In genomic region chr19:43759515-43759914, GRCh38 we compare ENCODE assay signal across 9 cellular contexts. TPM values are rescaled to one million over a fixed set of nuclear protein-coding genes. Genes with fewer than 3 reads are reported as not detected.
A peak's percentile ranks its signal among the peaks of the same experiment; 100 is the strongest.
DNase-seq lines count a peak whose midpoint lies in the region; FAIRE-seq and TF ChIP-seq lines count a peak whose summit lies in the region.
"Had no signal": no experiment of that assay in that cellular context is flagged by ENCODE, and none has a peak within 500 bp of the region (broad histone marks: within the 10 kb centered on the region; RNA-seq: fewer than 3 reads in every experiment).

No MANE protein-coding gene starts in this region.

- no peaks in the 10 kb centered on the region for H3K9me2 ChIP-seq in SK-N-SH

- POLR2A ChIA-PET in SK-N-SH (lab: Yijun Ruan, JAX): no interaction called here

- no peaks in the 10 kb centered on the region for H3K36me3 Mint-ChIP-seq in endothelial cell (ENCODE audit: low read depth, unreplicated experiment)

- H3K27me3 Mint-ChIP-seq in endothelial cell (ENCODE audit: unreplicated experiment): peaks cover 11% of the 10 kb centered on the region

- no peaks in the 10 kb centered on the region for H3K9me3 Mint-ChIP-seq in endothelial cell (ENCODE audit: unreplicated experiment)

- peaks cover 51% of the 10 kb centered on the region for H3F3A ChIP-seq in SK-N-SH (replicated peaks; ENCODE audit: insufficient read depth)

- no peak overlapping the region for H3K4me3 Mint-ChIP-seq in endothelial cell (ENCODE audit: unreplicated experiment)

- TF ChIP-seq CTCF in SK-N-SH (IDR thresholded peaks at IDR 0.05) (peak; percentile 61), endothelial cell (IDR thresholded peaks at IDR 0.05; ENCODE audit: unreplicated experiment) (no peak), kidney (IDR thresholded peaks at IDR 0.05; ENCODE audit: borderline replicate concordance, extremely low read depth, insufficient read depth) (no peak)

- peak; percentile 43 for DNase-seq in AG08395 (ENCODE audit: low spot score)
- DNase-seq in GM18507 (ENCODE audit: extremely low spot score, insufficient read length, low read depth): no peak
- no peak for DNase-seq in SK-N-SH
- peak; percentile 60 for DNase-seq in fibroblast of peridontal ligament (ENCODE audit: extremely low read depth)
- DNase-seq in nucleus accumbens (lab: John Stamatoyannopoulos, UW): no peak
- no peak for DNase-seq in endothelial cell (ENCODE audit: low spot score)
- DNase-seq in kidney: no peak
- DNase-seq in HUDEP-2 (lab: John Stamatoyannopoulos, UW; ENCODE audit: unreplicated experiment in 76 of 76): no peak
- DNase-seq: sigmoid colon had no signal

- WGBS in SK-N-SH (ENCODE audit: low lambda C conversion rate): 54% methylated on average over 5 of the region's 5 CpGs

- no peak overlapping the region for H3K27ac Mint-ChIP-seq in endothelial cell (ENCODE audit: unreplicated experiment)

- peaks cover 5% of the 10 kb centered on the region; the same call in 1 of the 2 replicates for H3K79me2 ChIP-seq in SK-N-SH (ENCODE audit: insufficient read depth)

- CTCF ChIA-PET in SK-N-SH (lab: Yijun Ruan, JAX): interaction anchor here (1.0 to 2.6 kb wide), 4 partner anchors 10 to 25 kb away, joined by 3 to 14 read pairs (median 6); no protein-coding TSS in a partner anchor

- H3K9me3 ChIP-seq in SK-N-SH: no peaks in the 10 kb centered on the region
- no peaks in the 10 kb centered on the region for H3K9me3 ChIP-seq in kidney (ENCODE audit: control insufficient read depth in 1 of 2, low read length in 2 of 2)
- H3K9me3 ChIP-seq: sigmoid colon had no signal

- H3K4me1 ChIP-seq in SK-N-SH (ENCODE audit: control insufficient read depth in 1 of 2, insufficient read depth in 2 of 2, low read depth in 1 of 2, low read length in 1 of 2): peaks cover 0 to 44% of the 10 kb centered on the region in 2 experiments; a peak in 3 of 4 replicates
- H3K4me1 ChIP-seq in kidney (ENCODE audit: control insufficient read depth in 1 of 2, insufficient read depth in 1 of 2, low read depth in 1 of 2, low read length in 2 of 2): peaks cover 0 to 3% of the 10 kb centered on the region in 2 donors

- H3K27ac ChIP-seq in SK-N-SH (ENCODE audit: low read depth in 2 of 2, low read length in 1 of 2) (peak overlapping the region; percentile 50 to 60; a peak in 3 of 4 replicates), kidney (ENCODE audit: low read depth in 2 of 2, low read length in 2 of 2) (no peak overlapping the region)
- H3K27ac ChIP-seq: sigmoid colon had no signal

- H3K4me2 ChIP-seq in SK-N-SH: no peak overlapping the region

- H3K4me1 Mint-ChIP-seq in endothelial cell (ENCODE audit: unreplicated experiment): peaks cover 13% of the 10 kb centered on the region

- FAIRE-seq in GM18507 (lab: Jason Lieb, UNC) (peak; percentile 55), kidney (lab: Jason Lieb, UNC) (no peak)

- intact Hi-C loops in kidney (cut with DNase I): no loop called here

- H3K9ac ChIP-seq in SK-N-SH (no peak overlapping the region), kidney (ENCODE audit: low read length in 2 of 2) (no peak overlapping the region)

- no peaks in the 10 kb centered on the region for H4K20me1 ChIP-seq in SK-N-SH (ENCODE audit: insufficient read depth)

- H3K36me3 ChIP-seq in SK-N-SH (replicated peaks in 1 of 2; ENCODE audit: control insufficient read depth in 1 of 2, insufficient read depth in 2 of 2, low read length in 1 of 2) (no peaks in the 10 kb centered on the region), kidney (ENCODE audit: control insufficient read depth in 1 of 2, insufficient read depth in 2 of 2, low read length in 2 of 2) (no peaks in the 10 kb centered on the region)
- H3K36me3 ChIP-seq: sigmoid colon had no signal

- H2AFZ ChIP-seq in SK-N-SH (ENCODE audit: low read depth): no peak overlapping the region

- H3K27me3 ChIP-seq in SK-N-SH (ENCODE audit: insufficient read depth): no peaks in the 10 kb centered on the region
- H3K27me3 ChIP-seq: sigmoid colon had no signal

- H3K4me3 ChIP-seq in SK-N-SH (ENCODE audit: low read depth in 2 of 2, low read length in 1 of 2) (no peak overlapping the region), kidney (ENCODE audit: low read length in 2 of 2) (no peak overlapping the region)
- H3K4me3 ChIP-seq: sigmoid colon had no signal

- no peak for TF ChIP-seq EP300 in SK-N-SH (IDR thresholded peaks at IDR 0.05; ENCODE audit: borderline replicate concordance in 1 of 2, low read depth in 1 of 2, low read length in 1 of 2)

- no peak for TF ChIP-seq RAD21 in SK-N-SH (IDR thresholded peaks at IDR 0.05; ENCODE audit: low read length)

TF ChIP-seq in SK-N-SH, 30 proteins besides CTCF, POLR2A, EP300 and RAD21:
- TF ChIP-seq GATA2 (CRISPR knock-in tag; IDR thresholded peaks at IDR 0.05) (no peak), NFIC (IDR thresholded peaks at IDR 0.05; ENCODE audit: borderline replicate concordance) (peak; percentile 27; the same call in 1 of the 2 replicates), FOSL2 (IDR thresholded peaks at IDR 0.05; ENCODE audit: borderline replicate concordance, low read depth) (peak; percentile 25; the same call in 1 of the 2 replicates), USF1 (IDR thresholded peaks at IDR 0.05; ENCODE audit: borderline replicate concordance, low read depth) (no peak), USF2 (IDR thresholded peaks at IDR 0.05; ENCODE audit: borderline replicate concordance, low read depth, low read length) (no peak), SMC3 (IDR thresholded peaks at IDR 0.05; ENCODE audit: low read depth, low read length) (0 out of 2 replicates have a peak, but pooled peaks have one; percentile 8), RXRA (IDR thresholded peaks at IDR 0.05; ENCODE audit: borderline replicate concordance, low read depth) (peak; percentile 60; the same call in 1 of the 2 replicates)

RNA-seq across cellular contexts. Expression of gene SMG9, which starts 4.8 kb away (rescaled TPM):
- polyA plus RNA-seq in SK-N-SH (2012; rRNA removed): 17.3 and 24.3 TPM in 2 replicates
- polyA plus RNA-seq in SK-N-SH (2012; cell fraction: cytosol; rRNA removed): 9.3 and 10.4 TPM in 2 replicates
- 96.8 and 169 TPM in 2 replicates for polyA plus RNA-seq in SK-N-SH (2012; cell fraction: nucleus; rRNA removed)
- total RNA-seq in endothelial cell (ENCODE audit: unreplicated experiment): 38.8 TPM
- total RNA-seq in kidney: 34.6 TPM
- polyA plus RNA-seq in kidney (ENCODE audit: insufficient read depth, low read depth, low replicate concordance): 25.1 TPM

RNA-seq across cellular contexts. Expression of gene KCNN4, which starts 21.3 kb away (rescaled TPM):
- polyA plus RNA-seq in SK-N-SH (2012; rRNA removed): 21.0 and 22.2 TPM in 2 replicates
- 7.8 and 15.2 TPM in 2 replicates for polyA plus RNA-seq in SK-N-SH (2012; cell fraction: cytosol; rRNA removed)
- 39.9 and 54.3 TPM in 2 replicates for polyA plus RNA-seq in SK-N-SH (2012; cell fraction: nucleus; rRNA removed)
- total RNA-seq in endothelial cell (ENCODE audit: unreplicated experiment): 0.28 TPM
- 6.1 TPM for total RNA-seq in kidney
- 0.80 TPM for polyA plus RNA-seq in kidney (ENCODE audit: insufficient read depth, low read depth, low replicate concordance)

RNA-seq across cellular contexts. Expression of gene LYPD5, which starts 42.7 kb away (rescaled TPM):
- polyA plus RNA-seq in SK-N-SH (2012; rRNA removed) (0.05 and 0.13 TPM in 2 replicates), kidney (ENCODE audit: insufficient read depth, low read depth, low replicate concordance) (1.8 TPM)
- 0.03 and 0.09 TPM in 2 replicates for polyA plus RNA-seq in SK-N-SH (2012; cell fraction: cytosol; rRNA removed)
- polyA plus RNA-seq in SK-N-SH (2012; cell fraction: nucleus; rRNA removed): 0.18 TPM in 1 of 2 replicates, not detected in the other
- total RNA-seq in endothelial cell (ENCODE audit: unreplicated experiment) (not detected), kidney (4.2 TPM)

RNA-seq across cellular contexts. Expression of gene IRGC, which starts 43.6 kb away (rescaled TPM):
- polyA plus RNA-seq in SK-N-SH (2012; rRNA removed) (not detected in 2 replicates), kidney (ENCODE audit: insufficient read depth, low read depth, low replicate concordance) (not detected)
- polyA plus RNA-seq in SK-N-SH (2012; cell fraction: cytosol; rRNA removed): not detected in 2 replicates
- not detected in 2 replicates for polyA plus RNA-seq in SK-N-SH (2012; cell fraction: nucleus; rRNA removed)
- total RNA-seq in endothelial cell (ENCODE audit: unreplicated experiment) (not detected), kidney (not detected)
- total RNA-seq: sigmoid colon had no signal
- polyA plus RNA-seq: sigmoid colon had no signal

Comparison
In these comparisons a context has a peak if more than half of its experiments do, and no peak if none do; other contexts are left out.
1. DNase-seq: peak in AG08395 (single experiment) and fibroblast of peridontal ligament (single experiment); none in GM18507 (single experiment), SK-N-SH (single experiment), nucleus accumbens (0 of 56), endothelial cell (single experiment), kidney (single experiment) and HUDEP-2 (0 of 76).
2. H3K27ac ChIP-seq: peak in SK-N-SH (2 of 2); none in kidney (0 of 2).